Comparison of ENCODE assay signal across 27 cellular contexts in the genomic region with DNA sequence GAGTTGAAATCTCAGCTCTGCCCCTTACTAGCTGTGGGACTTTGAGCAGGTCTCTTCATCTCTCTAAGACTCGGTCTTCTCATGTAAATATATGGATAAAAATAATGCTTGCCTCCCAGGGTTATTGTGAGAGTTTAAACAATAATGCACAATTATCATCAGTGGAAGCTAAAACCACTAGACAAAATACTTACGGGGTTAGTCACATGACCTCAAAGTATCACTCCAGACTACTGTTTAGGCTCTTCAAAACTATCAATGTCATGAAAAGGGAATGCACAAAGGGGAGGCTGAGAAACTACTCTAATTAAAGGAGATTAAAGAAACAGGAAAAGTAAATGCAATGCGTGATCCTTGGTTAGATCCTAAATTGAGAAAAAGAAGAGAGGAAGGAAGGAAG. TPM values are rescaled to one million over a fixed set of nuclear protein-coding genes. Genes with fewer than 3 reads are reported as not detected.
"Had no signal": no experiment of that assay in that cellular context is flagged by ENCODE, and none has a peak within 500 bp of the region (broad histone marks: within the 10 kb centered on the region; RNA-seq: fewer than 3 reads in every experiment).

No MANE protein-coding gene starts in this region.

- H3K4me1 ChIP-seq: colonic mucosa, left ventricle myocardium inferior, upper lobe of left lung had no signal

- H3K4me3 ChIP-seq: colonic mucosa, left ventricle myocardium inferior, lung, mucosa of descending colon, skin epidermis, upper lobe of left lung, vagina had no signal

- H3K27me3 ChIP-seq: colonic mucosa, upper lobe of left lung, vagina had no signal

- H3K9me3 ChIP-seq: colonic mucosa, left ventricle myocardium inferior, mucosa of descending colon, upper lobe of left lung, vagina had no signal

- H3K4me1 Mint-ChIP-seq: activated B cell treated with CpG ODN at 0.5 μM for 24 hours; stimulated activated effector memory CD8-positive, alpha-beta T cell treated with anti-CD3 and anti-CD28 coated beads, Interleukin-12 subunit alpha, Interleukin-12 subunit beta, amount 100 ng/mL, for 72 hours; stimulated activated naive CD8-positive, alpha-beta T cell treated with anti-CD3 and anti-CD28 coated beads, Interleukin-15, amount 100 ng/mL, for 72 hours; T-cell had no signal

- H3K27ac ChIP-seq: colonic mucosa, epithelial cell of prostate, left ventricle myocardium inferior, upper lobe of left lung, vagina had no signal

- ATAC-seq: activated CD8-positive, alpha-beta T cell treated with anti-CD3 and anti-CD28 coated beads for 36 hours; activated naive CD4-positive, alpha-beta T cell treated with anti-CD3 and anti-CD28 coated beads, Interleukin-2, amount 50 U/mL, for 72 hours; mucosa of descending colon; natural killer cell treated with Interleukin-12 subunit alpha and Interleukin-12 subunit beta and Interleukin-15 and Interleukin-18, amount 100 ng/mL, for 72 hours; right cardiac atrium; stimulated activated effector memory CD8-positive, alpha-beta T cell treated with anti-CD3 and anti-CD28 coated beads, Interleukin-12 subunit alpha, Interleukin-12 subunit beta, amount 100 ng/mL, for 72 hours; stimulated activated naive CD8-positive, alpha-beta T cell treated with anti-CD3 and anti-CD28 coated beads, Interleukin-15, amount 100 ng/mL, for 72 hours; T-cell had no signal

- DNase-seq: activated B cell treated with CpG ODN at 0.5 μM for 24 hours; activated CD4-positive, alpha-beta T cell treated with anti-CD3 and anti-CD28 coated beads, Interleukin-2, amount 50 U/mL, for 1 hour; activated CD8-positive, alpha-beta T cell treated with anti-CD3 and anti-CD28 coated beads for 36 hours; activated naive CD4-positive, alpha-beta T cell; activated T-cell treated with anti-CD3 and anti-CD28 coated beads, Interleukin-2, amount 50 U/mL, for 48 hours; colonic mucosa; effector CD8-positive, alpha-beta T cell; head of caudate nucleus; hypothalamus; kidney glomerular epithelial cell; left ventricle myocardium inferior; mucosa of descending colon; right cardiac atrium; stimulated activated CD4-positive, alpha-beta T cell treated with anti-CD3 and anti-CD28 coated beads, Interleukin-4, amount 100 ng/mL, for 24 hours; stimulated activated naive CD8-positive, alpha-beta T cell treated with anti-CD3 and anti-CD28 coated beads, Interleukin-15, amount 100 ng/mL, for 72 hours; substantia nigra; T-cell; upper lobe of left lung had no signal

- H3K36me3 Mint-ChIP-seq: activated naive CD4-positive, alpha-beta T cell treated with anti-CD3 and anti-CD28 coated beads, Interleukin-2, amount 50 U/mL, for 72 hours; natural killer cell treated with Interleukin-12 subunit alpha and Interleukin-12 subunit beta and Interleukin-15 and Interleukin-18, amount 100 ng/mL, for 72 hours; stimulated activated effector memory CD8-positive, alpha-beta T cell treated with anti-CD3 and anti-CD28 coated beads, Interleukin-12 subunit alpha, Interleukin-12 subunit beta, amount 100 ng/mL, for 72 hours; T-cell had no signal

- H3K4me3 Mint-ChIP-seq: activated B cell treated with CpG ODN at 0.5 μM for 24 hours; activated CD8-positive, alpha-beta T cell treated with anti-CD3 and anti-CD28 coated beads for 36 hours; natural killer cell treated with Interleukin-12 subunit alpha and Interleukin-12 subunit beta and Interleukin-15 and Interleukin-18, amount 100 ng/mL, for 72 hours; stimulated activated effector memory CD8-positive, alpha-beta T cell treated with anti-CD3 and anti-CD28 coated beads, Interleukin-12 subunit alpha, Interleukin-12 subunit beta, amount 100 ng/mL, for 72 hours; stimulated activated naive CD8-positive, alpha-beta T cell treated with anti-CD3 and anti-CD28 coated beads, Interleukin-15, amount 100 ng/mL, for 72 hours; T-cell had no signal

- H3K27ac Mint-ChIP-seq: activated B cell treated with CpG ODN at 0.5 μM for 24 hours; activated CD8-positive, alpha-beta T cell treated with anti-CD3 and anti-CD28 coated beads for 36 hours; activated naive CD4-positive, alpha-beta T cell treated with anti-CD3 and anti-CD28 coated beads, Interleukin-2, amount 50 U/mL, for 72 hours; natural killer cell treated with Interleukin-12 subunit alpha and Interleukin-12 subunit beta and Interleukin-15 and Interleukin-18, amount 100 ng/mL, for 72 hours; stimulated activated effector memory CD8-positive, alpha-beta T cell treated with anti-CD3 and anti-CD28 coated beads, Interleukin-12 subunit alpha, Interleukin-12 subunit beta, amount 100 ng/mL, for 72 hours; stimulated activated naive CD8-positive, alpha-beta T cell treated with anti-CD3 and anti-CD28 coated beads, Interleukin-15, amount 100 ng/mL, for 72 hours; T-cell had no signal

- H3K9me3 Mint-ChIP-seq: activated B cell treated with CpG ODN at 0.5 μM for 24 hours; activated CD8-positive, alpha-beta T cell treated with anti-CD3 and anti-CD28 coated beads for 36 hours; activated naive CD4-positive, alpha-beta T cell treated with anti-CD3 and anti-CD28 coated beads, Interleukin-2, amount 50 U/mL, for 72 hours; natural killer cell treated with Interleukin-12 subunit alpha and Interleukin-12 subunit beta and Interleukin-15 and Interleukin-18, amount 100 ng/mL, for 72 hours; stimulated activated effector memory CD8-positive, alpha-beta T cell treated with anti-CD3 and anti-CD28 coated beads, Interleukin-12 subunit alpha, Interleukin-12 subunit beta, amount 100 ng/mL, for 72 hours; stimulated activated naive CD8-positive, alpha-beta T cell treated with anti-CD3 and anti-CD28 coated beads, Interleukin-15, amount 100 ng/mL, for 72 hours; T-cell had no signal

- H3K36me3 ChIP-seq: colonic mucosa, left ventricle myocardium inferior, upper lobe of left lung, vagina had no signal

RNA-seq across cellular contexts. Expression of gene TSPAN11, which starts 24.5 kb away (rescaled TPM):
- total RNA-seq: activated B cell treated with CpG ODN at 0.5 μM for 24 hours; activated CD8-positive, alpha-beta T cell treated with anti-CD3 and anti-CD28 coated beads for 36 hours; activated naive CD4-positive, alpha-beta T cell treated with anti-CD3 and anti-CD28 coated beads, Interleukin-2, amount 50 U/mL, for 72 hours; bronchial epithelial cell; natural killer cell treated with Interleukin-12 subunit alpha and Interleukin-12 subunit beta and Interleukin-15 and Interleukin-18, amount 100 ng/mL, for 72 hours; T-cell; T-helper 2 cell treated with Interferon-gamma antibody and Interleukin-4, amounts not matched to agents 100 ng/mL and 5 ng/mL, for 36 hours had no signal
